In the genomic region with DNA sequence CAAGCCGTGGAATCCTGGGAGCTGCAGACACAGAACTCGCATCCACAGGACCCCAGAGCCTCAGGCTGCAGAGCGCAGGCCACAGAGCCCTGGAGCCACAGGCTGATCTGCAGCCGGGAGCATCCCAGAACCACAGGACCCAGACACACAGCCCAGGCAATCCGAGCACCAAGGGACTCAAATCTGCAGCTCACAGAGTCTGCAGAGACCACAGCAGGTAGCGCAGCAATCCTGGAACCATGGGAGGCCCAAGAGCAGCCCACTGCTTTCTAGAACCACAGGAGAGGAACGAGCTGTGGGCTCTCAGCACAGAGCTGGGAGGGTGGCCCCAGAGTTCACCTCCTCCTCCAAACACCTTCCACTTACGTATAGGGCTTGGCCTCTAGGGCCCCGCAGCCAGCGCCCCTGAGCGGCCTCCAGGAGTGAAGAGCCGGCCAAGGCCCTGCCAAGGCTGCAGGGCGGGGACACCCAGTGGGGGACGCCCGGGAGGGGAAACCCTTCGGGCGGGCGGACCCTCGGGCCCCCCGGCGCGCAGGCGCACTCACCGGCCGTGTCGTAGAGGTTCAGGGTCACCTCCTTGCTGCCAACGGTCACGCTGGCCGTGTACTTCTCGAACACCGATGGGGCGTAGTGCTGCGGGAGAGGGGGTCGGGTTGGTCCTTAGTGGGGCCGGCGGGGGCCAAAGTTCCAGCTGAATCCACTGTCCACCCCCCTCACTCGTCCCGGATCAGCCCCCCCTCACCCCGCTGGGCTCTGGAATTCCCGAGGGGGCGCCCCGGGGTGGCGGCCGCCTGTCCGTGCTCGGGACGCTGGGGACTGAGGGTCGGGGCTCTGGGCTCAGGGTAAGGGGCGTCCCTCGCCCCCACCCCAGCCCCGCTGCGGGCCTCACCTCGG, we compare ENCODE assay signal across 8 cellular contexts. TPM values are rescaled to one million over a fixed set of nuclear protein-coding genes. Genes with fewer than 3 reads are reported as not detected.
DNase-seq lines count a peak whose midpoint lies in the region; ATAC-seq, FAIRE-seq and TF ChIP-seq lines count a peak whose summit lies in the region.

No MANE protein-coding gene starts in this region.

- no peaks in the 10 kb centered on the region for H3K9me3 Mint-ChIP-seq in naive B cell

- H3K27me3 Mint-ChIP-seq in naive B cell: no peaks in the 10 kb centered on the region

- H3K4me3 ChIP-seq in coronary artery: peak overlapping the region; percentile 69

- H3K36me3 Mint-ChIP-seq in naive B cell: no peaks in the 10 kb centered on the region

- H3K4me1 Mint-ChIP-seq in naive B cell: peaks cover 47 to 72% (median 70%) of the 10 kb centered on the region in 3 donors

- H3K4me3 Mint-ChIP-seq in naive B cell: peak overlapping the region; percentile 84 to 96 (median 88)

- TF ChIP-seq CTCF in coronary artery (IDR thresholded peaks at IDR 0.05): no peak
- no peak for TF ChIP-seq CTCF in omental fat pad (IDR thresholded peaks at IDR 0.05)

- peak overlapping the region; percentile 85 to 100 (median 93) for H3K27ac Mint-ChIP-seq in naive B cell

- peak overlapping the region in 1 of 2 donors; percentile 36 for H3K27ac ChIP-seq in coronary artery

- ATAC-seq in naive B cell (ENCODE audit: low read depth in 2 of 2): peak; percentile 19 to 23
- ATAC-seq in omental fat pad (ENCODE audit: low FRiP score): no peak
- ATAC-seq in GM19452 (IDR thresholded peaks at IDR 0.05; ENCODE audit: unreplicated experiment): no peak

- no peak for FAIRE-seq in GM19239 (lab: Jason Lieb, UNC)

- peak; percentile 37 for DNase-seq in GM19239 (ENCODE audit: insufficient read length, low spot score)
- DNase-seq in T-helper 22 cell (ENCODE audit: low read depth): peak; percentile 40
- no peak for DNase-seq in coronary artery (ENCODE audit: low spot score)
- peak; percentile 70 for DNase-seq in naive B cell
- no peak for DNase-seq in omental fat pad (ENCODE audit: low spot score)
- DNase-seq in NCI-H1417 (lab: John Stamatoyannopoulos, UW): no peak
- no peak for DNase-seq in NCI-H526 (lab: John Stamatoyannopoulos, UW)

RNA-seq across cellular contexts. Expression of a gene that starts 0.6 kb away (rescaled TPM):
- 10 to 100 TPM; 40.2 to 63.9 (median 50.2) TPM for polyA plus RNA-seq in naive B cell (ENCODE audit: low read depth in 6 of 6)
- 10 to 100 TPM in 2 of 4 donors, 1 to 10 TPM in 2; 4.8 to 11.4 (median 9.5) TPM for total RNA-seq in omental fat pad

RNA-seq across cellular contexts. Expression of a gene that starts 11.0 kb away (rescaled TPM):
- 1 to 10 TPM in 2 of 6 donors, under 1 TPM in 4; 0.64 to 3.0 (median 0.91) TPM for polyA plus RNA-seq in naive B cell (ENCODE audit: low read depth in 6 of 6)
- 10 to 100 TPM in 1 of 4 donors, 1 to 10 TPM in 3; 3.7 to 10.4 (median 6.6) TPM for total RNA-seq in omental fat pad

Comparison
In these comparisons a context has a peak if more than half of its experiments do, and no peak if none do; other contexts are left out.
1. DNase-seq: peak in GM19239 (single experiment), T-helper 22 cell (single experiment) and naive B cell (single experiment); none in coronary artery (single experiment), omental fat pad (single experiment), NCI-H1417 (0 of 3) and NCI-H526 (0 of 2).
2. ATAC-seq: peak in naive B cell (2 of 2); none in omental fat pad (single experiment) and GM19452 (single experiment).